8 cellular contexts compared by ENCODE assay signal in the genomic region with DNA sequence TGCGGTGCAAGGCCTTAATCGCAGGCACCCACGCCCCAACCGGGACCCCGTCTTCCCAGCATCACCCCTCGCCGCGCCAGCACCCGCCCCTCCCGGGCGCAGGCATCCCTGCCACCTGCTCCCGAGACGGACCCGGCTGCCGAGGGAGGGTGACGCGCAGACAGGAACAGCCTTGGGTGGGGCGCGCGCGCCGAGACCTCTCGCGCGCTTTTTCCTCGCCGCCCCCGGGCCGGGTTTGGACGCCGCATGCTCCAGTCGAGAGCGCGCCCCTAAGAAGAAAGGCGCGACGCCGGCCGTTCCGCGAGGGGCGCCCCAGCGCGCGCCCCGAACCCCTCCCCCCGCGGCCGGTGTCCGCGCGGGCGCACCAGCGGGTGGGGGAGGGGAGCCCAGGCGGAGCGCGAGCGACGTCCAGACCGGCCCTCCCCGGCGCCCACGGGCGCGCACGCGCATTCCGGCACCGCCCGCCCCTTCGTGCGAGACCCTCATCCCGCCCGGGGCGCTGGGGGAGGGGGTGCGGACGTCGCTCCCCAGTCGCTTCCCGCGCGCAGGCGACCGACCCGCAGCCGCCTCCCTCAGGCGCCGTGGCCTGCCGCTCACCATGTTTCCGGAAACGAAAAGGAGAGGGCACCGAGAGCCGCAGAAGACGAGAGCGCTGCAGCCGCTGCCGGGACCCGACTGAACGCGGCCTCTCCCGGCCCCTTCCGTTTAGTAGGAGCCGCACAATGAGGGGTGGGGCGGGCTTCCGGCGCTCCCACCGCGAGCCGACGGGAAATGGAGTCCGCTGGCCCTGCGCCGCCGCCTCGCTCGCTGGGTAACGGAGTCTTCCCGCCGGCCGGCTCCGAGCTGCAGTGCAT. TPM values are rescaled to one million over a fixed set of nuclear protein-coding genes. Genes with fewer than 3 reads are reported as not detected.
DNase-seq lines count a peak whose midpoint lies in the region; FAIRE-seq and TF ChIP-seq lines count a peak whose summit lies in the region.

Gene CFL1 (minus strand): TSS at position 681 of the 854 bp plus-strand sequence. CDS start 81 bp downstream, at position 600.

- H3K4me1 ChIP-seq in SJCRH30 (no peaks in the 10 kb centered on the region; the same call in 1 of the 2 replicates), neural progenitor cell (peaks cover 10% of the 10 kb centered on the region), stomach smooth muscle (ENCODE audit: control insufficient read depth, insufficient read depth, low read length) (peaks cover 63% of the 10 kb centered on the region)

- peaks cover 34% of the 10 kb centered on the region for H3K4me1 Mint-ChIP-seq in neural progenitor cell

- peaks cover 48% of the 10 kb centered on the region for H4K20me1 ChIP-seq in neural progenitor cell (ENCODE audit: low read depth)

- H3K79me2 ChIP-seq in neural progenitor cell (ENCODE audit: low read depth): peaks cover 59% of the 10 kb centered on the region

- TF ChIP-seq POLR2A in H54 (IDR thresholded peaks at IDR 0.05; ENCODE audit: low read depth, low read length): peak; percentile 99

- peak within 1 kb of the TSS; percentile 96 for H3K4me3 ChIP-seq in SJCRH30
- H3K4me3 ChIP-seq in fibroblast of villous mesenchyme (ENCODE audit: low read depth, low read length): peak within 1 kb of the TSS; percentile 98
- peak within 1 kb of the TSS; percentile 87 for H3K4me3 ChIP-seq in neural progenitor cell
- H3K4me3 ChIP-seq in stomach smooth muscle (ENCODE audit: low read length in 2 of 2): peak within 1 kb of the TSS; percentile 91 to 98

- H3K4me3 Mint-ChIP-seq in neural progenitor cell: peak within 1 kb of the TSS; percentile 95

- peaks cover 38% of the 10 kb centered on the region for H3K36me3 Mint-ChIP-seq in neural progenitor cell

- H3K9me3 ChIP-seq in SJCRH30 (replicated peaks): no peaks in the 10 kb centered on the region
- H3K9me3 ChIP-seq in neural progenitor cell (ENCODE audit: low read depth): no peaks in the 10 kb centered on the region
- no peaks in the 10 kb centered on the region for H3K9me3 ChIP-seq in stomach smooth muscle (ENCODE audit: control insufficient read depth in 2 of 2, low read length in 2 of 2)

- H3K27me3 Mint-ChIP-seq in neural progenitor cell (ENCODE audit: insufficient read depth, low read depth): peaks cover 28% of the 10 kb centered on the region

- H3K36me3 ChIP-seq in SJCRH30 (peaks cover 44% of the 10 kb centered on the region), neural progenitor cell (peaks cover 7% of the 10 kb centered on the region), stomach smooth muscle (ENCODE audit: control insufficient read depth in 2 of 2, insufficient read depth in 2 of 2, low read length in 2 of 2) (peaks cover 34 to 43% of the 10 kb centered on the region in 2 donors)

- no peak for FAIRE-seq in H54 (lab: Jason Lieb, UNC)

- peaks cover 6% of the 10 kb centered on the region for H3K9me3 Mint-ChIP-seq in neural progenitor cell

- DNase-seq in EL (peak; percentile 98), H54 (ENCODE audit: insufficient read length, low spot score) (peak; percentile 86), M059J (ENCODE audit: low read depth) (peak; percentile 97), SJCRH30 (peak; percentile 98), activated gamma-delta T cell treated with Interleukin-2 at 50 U/mL for 16 hours (peak; percentile 96), fibroblast of villous mesenchyme (ENCODE audit: low read depth) (peak; percentile 98), neural progenitor cell (ENCODE audit: low spot score) (peak; percentile 99)

- no peak for TF ChIP-seq CTCF in fibroblast of villous mesenchyme (IDR thresholded peaks at IDR 0.05; ENCODE audit: insufficient read depth, low read depth, low read length)
- no peak for TF ChIP-seq CTCF in neural progenitor cell (IDR thresholded peaks at IDR 0.05)

- H3K27me3 ChIP-seq in SJCRH30 (no peaks in the 10 kb centered on the region), neural progenitor cell (no peaks in the 10 kb centered on the region), stomach smooth muscle (ENCODE audit: control insufficient read depth in 1 of 2, insufficient read depth in 2 of 2, low read length in 2 of 2) (no peaks in the 10 kb centered on the region)

- H2AFZ ChIP-seq in neural progenitor cell (replicated peaks): no peak within 1 kb of the TSS

- H3K27ac ChIP-seq in SJCRH30 (peak within 1 kb of the TSS; percentile 67), neural progenitor cell (peak within 1 kb of the TSS; percentile 95), stomach smooth muscle (ENCODE audit: low read length) (peak within 1 kb of the TSS; percentile 100)

- H3K4me2 ChIP-seq in neural progenitor cell: peak within 1 kb of the TSS; percentile 92

- H3F3A ChIP-seq in neural progenitor cell (ENCODE audit: low read depth): peaks cover 76% of the 10 kb centered on the region

- H3K9ac ChIP-seq in neural progenitor cell (peak within 1 kb of the TSS; percentile 74), stomach smooth muscle (ENCODE audit: low read length in 2 of 2) (peak within 1 kb of the TSS; percentile 90 to 100)

- peak within 1 kb of the TSS; percentile 100 for H3K27ac Mint-ChIP-seq in neural progenitor cell

RNA-seq across cellular contexts. Expression of gene CFL1, which starts in this region (rescaled TPM):
- 1,801 and 2,276 TPM in 2 replicates for total RNA-seq in M059J (2014; rRNA removed; shearing (Covaris generic))
- 743 and 763 TPM in 2 replicates for total RNA-seq in SJCRH30 (2014; rRNA removed; shearing (Covaris generic))
- total RNA-seq in fibroblast of villous mesenchyme: 1,115 and 1,444 TPM in 2 replicates
- 704 and 971 TPM in 2 replicates for total RNA-seq in neural progenitor cell (ENCODE audit: low replicate concordance)

Comparison
In these comparisons a context has a peak if more than half of its experiments do, and no peak if none do; other contexts are left out.
1. Peak in every context shown above with its lines: DNase-seq, H3K4me3 ChIP-seq and H3K27ac ChIP-seq.